ENCODE assay signal across 32 cellular contexts in the genomic region with DNA sequence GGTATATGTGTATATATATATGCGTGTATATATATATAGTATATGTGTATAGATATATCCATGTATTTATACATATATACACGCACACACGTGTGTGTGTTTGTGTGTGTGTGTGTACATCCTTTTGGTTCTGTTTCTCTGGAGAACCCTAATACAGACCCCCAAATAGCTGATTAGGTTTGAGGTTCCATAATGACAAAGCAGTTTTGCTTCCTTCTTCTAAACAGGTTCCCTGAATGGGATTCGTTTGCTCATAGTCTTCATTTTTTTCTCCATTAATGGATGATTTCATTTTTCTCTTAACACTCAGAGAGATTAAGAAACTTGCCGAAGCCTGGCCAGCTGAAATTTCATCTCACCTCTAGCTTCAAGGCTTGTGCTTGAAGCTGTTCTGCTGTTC.
"Had no signal": no experiment of that assay in that cellular context is flagged by ENCODE, and none has a peak within 500 bp of the region (broad histone marks: within the 10 kb centered on the region; RNA-seq: fewer than 3 reads in every experiment).

No MANE protein-coding gene starts in this region.

- FAIRE-seq: endometrium, endothelial cell of umbilical vein had no signal

- H3K9me3 Mint-ChIP-seq: activated B cell treated with CpG ODN at 0.5 μM for 24 hours; activated CD4-positive, alpha-beta memory T cell treated with anti-CD3 and anti-CD28 coated beads for 36 hours; activated T-cell treated with anti-CD3 and anti-CD28 coated beads, Interleukin-2, amount 50 U/mL, for 72 hours; T-helper 2 cell treated with Interferon-gamma antibody and Interleukin-4, amounts not matched to agents 5 μg/mL and 100 μg/mL, for 36 hours had no signal

- ATAC-seq: activated CD4-positive, CD25-positive, alpha-beta regulatory T cell treated with anti-CD3 and anti-CD28 coated beads, Interleukin-2, amount 50 U/mL, for 24 hours; activated CD8-positive, alpha-beta memory T cell treated with anti-CD3 and anti-CD28 coated beads, Interleukin-2, amount 10 ng/mL, durations not matched to agents 7 days and 5 days; activated CD8-positive, alpha-beta T cell treated with anti-CD3 and anti-CD28 coated beads, Interleukin-2, amount 10 ng/mL, durations not matched to agents 7 days and 5 days; activated naive CD8-positive, alpha-beta T cell treated with anti-CD3 and anti-CD28 coated beads, Interleukin-2, amount 50 U/mL, for 24 hours; activated T-cell treated with anti-CD3 and anti-CD28 coated beads, Interleukin-2, amount 50 U/mL, for 72 hours; body of pancreas; gastroesophageal sphincter; heart right ventricle; T-helper 17 cell had no signal

- H3K27ac Mint-ChIP-seq: activated B cell treated with CpG ODN at 0.5 μM for 24 hours; activated CD4-positive, alpha-beta memory T cell treated with anti-CD3 and anti-CD28 coated beads for 36 hours; activated CD8-positive, alpha-beta memory T cell treated with anti-CD3 and anti-CD28 coated beads, Interleukin-2, amount 10 ng/mL, durations not matched to agents 7 days and 5 days; activated CD8-positive, alpha-beta T cell treated with anti-CD3 and anti-CD28 coated beads, Interleukin-2, amount 10 ng/mL, durations not matched to agents 7 days and 5 days; activated naive CD8-positive, alpha-beta T cell treated with anti-CD3 and anti-CD28 coated beads for 36 hours; activated naive CD8-positive, alpha-beta T cell treated with anti-CD3 and anti-CD28 coated beads, Interleukin-2, amount 50 U/mL, for 24 hours; activated T-cell treated with anti-CD3 and anti-CD28 coated beads, Interleukin-2, amount 50 U/mL, for 72 hours; T-helper 17 cell; T-helper 2 cell treated with Interferon-gamma antibody and Interleukin-4, amounts not matched to agents 5 μg/mL and 100 μg/mL, for 36 hours had no signal

- H3K27me3 Mint-ChIP-seq: activated B cell treated with CpG ODN at 0.5 μM for 24 hours; activated CD4-positive, alpha-beta memory T cell treated with anti-CD3 and anti-CD28 coated beads for 36 hours; activated CD8-positive, alpha-beta memory T cell treated with anti-CD3 and anti-CD28 coated beads, Interleukin-2, amount 10 ng/mL, durations not matched to agents 7 days and 5 days; activated naive CD8-positive, alpha-beta T cell treated with anti-CD3 and anti-CD28 coated beads for 36 hours; activated naive CD8-positive, alpha-beta T cell treated with anti-CD3 and anti-CD28 coated beads, Interleukin-2, amount 50 U/mL, for 24 hours; T-helper 17 cell had no signal

- H3K4me3 Mint-ChIP-seq: activated B cell treated with CpG ODN at 0.5 μM for 24 hours; activated CD4-positive, alpha-beta memory T cell treated with anti-CD3 and anti-CD28 coated beads for 36 hours; activated CD8-positive, alpha-beta memory T cell treated with anti-CD3 and anti-CD28 coated beads, Interleukin-2, amount 10 ng/mL, durations not matched to agents 7 days and 5 days; activated CD8-positive, alpha-beta T cell treated with anti-CD3 and anti-CD28 coated beads, Interleukin-2, amount 10 ng/mL, durations not matched to agents 7 days and 5 days; activated naive CD8-positive, alpha-beta T cell treated with anti-CD3 and anti-CD28 coated beads for 36 hours; activated naive CD8-positive, alpha-beta T cell treated with anti-CD3 and anti-CD28 coated beads, Interleukin-2, amount 50 U/mL, for 24 hours; activated T-cell treated with anti-CD3 and anti-CD28 coated beads, Interleukin-2, amount 50 U/mL, for 72 hours; T-helper 17 cell; T-helper 2 cell treated with Interferon-gamma antibody and Interleukin-4, amounts not matched to agents 5 μg/mL and 100 μg/mL, for 36 hours had no signal

- H3K36me3 Mint-ChIP-seq: activated CD4-positive, alpha-beta memory T cell treated with anti-CD3 and anti-CD28 coated beads for 36 hours; activated CD8-positive, alpha-beta memory T cell treated with anti-CD3 and anti-CD28 coated beads, Interleukin-2, amount 10 ng/mL, durations not matched to agents 7 days and 5 days; activated naive CD8-positive, alpha-beta T cell treated with anti-CD3 and anti-CD28 coated beads for 36 hours had no signal

- DNase-seq: activated B cell treated with CpG ODN at 0.5 μM for 24 hours; activated CD4-positive, alpha-beta memory T cell treated with anti-CD3 and anti-CD28 coated beads for 36 hours; activated CD4-positive, alpha-beta T cell treated with anti-CD3 and anti-CD28 coated beads for 48 hours; activated CD8-positive, alpha-beta memory T cell treated with anti-CD3 and anti-CD28 coated beads, Interleukin-2, amount 10 ng/mL, durations not matched to agents 7 days and 5 days; activated CD8-positive, alpha-beta memory T cell treated with anti-CD3 and anti-CD28 coated beads, Interleukin-2, amount 50 U/mL, for 4 hours; activated CD8-positive, alpha-beta T cell treated with anti-CD3 and anti-CD28 coated beads, Interleukin-2, amount 10 ng/mL, durations not matched to agents 7 days and 5 days; activated gamma-delta T cell; activated naive CD4-positive, alpha-beta T cell; activated naive CD4-positive, alpha-beta T cell treated with anti-CD3 and anti-CD28 coated beads, Interleukin-2, amount 50 U/mL, for 16 hours; activated naive CD8-positive, alpha-beta T cell treated with anti-CD3 and anti-CD28 coated beads for 36 hours; activated naive CD8-positive, alpha-beta T cell treated with anti-CD3 and anti-CD28 coated beads, Interleukin-2, amount 50 U/mL, for 24 hours; activated T-cell treated with anti-CD3 and anti-CD28 coated beads, Interleukin-2, amount 50 U/mL, for 1 hour; activated T-cell treated with anti-CD3 and anti-CD28 coated beads, Interleukin-2, amount 50 U/mL, for 72 hours; adrenal gland; amygdala; aorta; body of pancreas; caudate nucleus; colonic mucosa; effector CD8-positive, alpha-beta T cell; esophagus squamous epithelium; foreskin melanocyte; heart right ventricle; T-helper 1 cell; T-helper 17 cell; T1000; WERI-Rb-1 had no signal
